In genomic region chr17:78214706-78215061, GRCh38 we compare ENCODE assay signal across 9 cellular contexts. TPM values are rescaled to one million over a fixed set of nuclear protein-coding genes. Genes with fewer than 3 reads are reported as not detected.
DNase-seq lines count a peak whose midpoint lies in the region; ATAC-seq and TF ChIP-seq lines count a peak whose summit lies in the region.
"Had no signal": no experiment of that assay in that cellular context is flagged by ENCODE, and none has a peak within 500 bp of the region (broad histone marks: within the 10 kb centered on the region; RNA-seq: fewer than 3 reads in every experiment).

No MANE protein-coding gene starts in this region.

- H3K27me3 ChIP-seq in cardiac muscle cell (no peaks in the 10 kb centered on the region), right cardiac atrium (ENCODE audit: control insufficient read depth, insufficient read depth) (no peaks in the 10 kb centered on the region), left lung (no peaks in the 10 kb centered on the region), upper lobe of left lung (no peaks in the 10 kb centered on the region)

- TF ChIP-seq POLR2A in upper lobe of left lung (IDR thresholded peaks at IDR 0.05) = no peak

- intact Hi-C loops in right cardiac atrium (cut with DNase I) (no loop called here), left lung (cut with DNase I) (no loop called here)

- ATAC-seq in right cardiac atrium = no peak
- no peak for ATAC-seq in activated naive CD4-positive, alpha-beta T cell treated with anti-CD3 and anti-CD28 coated beads, Interleukin-2, amount 50 U/mL, for 72 hours
- ATAC-seq in left lung = no peak
- ATAC-seq in upper lobe of left lung (ENCODE audit: low FRiP score in 2 of 2) = no peak

- H3K27ac ChIP-seq in cardiac muscle cell = peak overlapping the region; percentile 61
- no peak overlapping the region for H3K27ac ChIP-seq in right cardiac atrium (ENCODE audit: low read length)
- H3K27ac ChIP-seq in left lung = no peak overlapping the region
- H3K27ac ChIP-seq in upper lobe of left lung = no peak overlapping the region

- TF ChIP-seq CTCF in cardiac muscle cell (IDR thresholded peaks at IDR 0.05; ENCODE audit: low read depth, low read length) (no peak), left lung (IDR thresholded peaks at IDR 0.05) (no peak), upper lobe of left lung (IDR thresholded peaks at IDR 0.05) (no peak)

- peak overlapping the region; percentile 62 for H3K4me3 ChIP-seq in cardiac muscle cell
- no peak overlapping the region for H3K4me3 ChIP-seq in right cardiac atrium (ENCODE audit: low read length)
- H3K4me3 ChIP-seq in left lung = peak overlapping the region; percentile 46 to 48
- H3K4me3 ChIP-seq in upper lobe of left lung = peak overlapping the region in 3 of 4 donors; percentile 48 to 58 (median 50)

- no peak for DNase-seq in cardiac muscle cell (ENCODE audit: low read depth in 1 of 2, low spot score in 1 of 2)
- no peak for DNase-seq in right cardiac atrium
- no peak for DNase-seq in activated naive CD4-positive, alpha-beta T cell treated with anti-CD3 and anti-CD28 coated beads, Interleukin-2, amount 50 U/mL, for 72 hours (ENCODE audit: low spot score in 2 of 2)
- DNase-seq in left lung = no peak
- no peak for DNase-seq in upper lobe of left lung
- no peak for DNase-seq in DMS153 treated with DMSO at 0.1 percent for 48 hours (lab: John Stamatoyannopoulos, UW; ENCODE audit: unreplicated experiment)
- no peak for DNase-seq in T1000 (lab: John Stamatoyannopoulos, UW)
- DNase-seq in HCEC 1CT = no peak

- peaks cover 5% of the 10 kb centered on the region for H3K4me1 ChIP-seq in cardiac muscle cell (ENCODE audit: low read depth)
- H3K4me1 ChIP-seq in right cardiac atrium (ENCODE audit: control insufficient read depth, insufficient read depth, low read length) = no peaks in the 10 kb centered on the region
- peaks cover 4 to 20% of the 10 kb centered on the region in 2 donors for H3K4me1 ChIP-seq in left lung
- H3K4me1 ChIP-seq in upper lobe of left lung = peaks cover 6 to 13% (median 10%) of the 10 kb centered on the region in 4 donors

- H3K9me3 Mint-ChIP-seq in activated naive CD4-positive, alpha-beta T cell treated with anti-CD3 and anti-CD28 coated beads, Interleukin-2, amount 50 U/mL, for 72 hours = no peaks in the 10 kb centered on the region

- H3K9me3 ChIP-seq in cardiac muscle cell (ENCODE audit: low read depth) (no peaks in the 10 kb centered on the region), right cardiac atrium (ENCODE audit: control insufficient read depth, low read length) (no peaks in the 10 kb centered on the region), left lung (no peaks in the 10 kb centered on the region), upper lobe of left lung (no peaks in the 10 kb centered on the region)

- H3K36me3 ChIP-seq in cardiac muscle cell (no peaks in the 10 kb centered on the region), left lung (peaks cover 0 to 5% of the 10 kb centered on the region in 2 donors), upper lobe of left lung (no peaks in the 10 kb centered on the region)

- WGBS in right cardiac atrium = 15% methylated on average over 5 of the region's 5 CpGs
- WGBS in upper lobe of left lung, 2 donors = 14 to 21% methylated on average over 3 to 5 of the region's 5 CpGs

- no peak for TF ChIP-seq EP300 in upper lobe of left lung (IDR thresholded peaks at IDR 0.05)

- peaks cover 23 to 27% of the 10 kb centered on the region in 2 donors for H3K36me3 Mint-ChIP-seq in activated naive CD4-positive, alpha-beta T cell treated with anti-CD3 and anti-CD28 coated beads, Interleukin-2, amount 50 U/mL, for 72 hours

- peak overlapping the region; percentile 93 to 94 for H3K27ac Mint-ChIP-seq in activated naive CD4-positive, alpha-beta T cell treated with anti-CD3 and anti-CD28 coated beads, Interleukin-2, amount 50 U/mL, for 72 hours

RNA-seq across cellular contexts. Expression of gene BIRC5, which starts 0.6 kb away (rescaled TPM):
- total RNA-seq in cardiac muscle cell (15.0 and 65.2 TPM in 2 replicates), right cardiac atrium (1 to 10 TPM in 2 of 4 donors, under 1 TPM in 1, not detected in 1; 0.17 to 1.3 (median 1.1) TPM), left lung (10 to 100 TPM in 1 of 2 donors, 1 to 10 TPM in 1; 4.8 to 12.1 TPM), upper lobe of left lung (1 to 10 TPM in 5 of 6 donors, not detected in 1; 1.4 to 6.4 (median 3.5) TPM)
- polyA plus RNA-seq in cardiac muscle cell (17.7 and 112 TPM in 2 replicates), right cardiac atrium (0.29 TPM)
- total RNA-seq in activated naive CD4-positive, alpha-beta T cell treated with anti-CD3 and anti-CD28 coated beads, Interleukin-2, amount 50 U/mL, for 72 hours = 100 to 1,000 TPM in 1 of 2 donors, 10 to 100 TPM in 1; 87.4 to 106 TPM

RNA-seq across cellular contexts. Expression of gene TMEM235, which starts 16.7 kb away (rescaled TPM):
- total RNA-seq in cardiac muscle cell = 2.0 and 5.2 TPM in 2 replicates
- 1.7 and 2.3 TPM in 2 replicates for polyA plus RNA-seq in cardiac muscle cell
- not detected for total RNA-seq in right cardiac atrium
- not detected for polyA plus RNA-seq in right cardiac atrium
- total RNA-seq in activated naive CD4-positive, alpha-beta T cell treated with anti-CD3 and anti-CD28 coated beads, Interleukin-2, amount 50 U/mL, for 72 hours = not detected
- not detected for total RNA-seq in left lung
- total RNA-seq in upper lobe of left lung = not detected
- total RNA-seq: pulmonary artery endothelial cell had no signal

RNA-seq across cellular contexts. Expression of gene AFMID, which starts 27.5 kb away (rescaled TPM):
- 47.7 and 85.8 TPM in 2 replicates for total RNA-seq in cardiac muscle cell
- polyA plus RNA-seq in cardiac muscle cell = 23.6 and 40.1 TPM in 2 replicates
- total RNA-seq in right cardiac atrium = 10 to 100 TPM; 17.5 to 53.3 (median 37.2) TPM
- polyA plus RNA-seq in right cardiac atrium = 30.6 TPM
- total RNA-seq in activated naive CD4-positive, alpha-beta T cell treated with anti-CD3 and anti-CD28 coated beads, Interleukin-2, amount 50 U/mL, for 72 hours = 10 to 100 TPM; 27.1 to 60.6 TPM
- 10 to 100 TPM; 31.3 to 38.6 TPM for total RNA-seq in left lung
- total RNA-seq in upper lobe of left lung = 100 to 1,000 TPM in 1 of 6 donors, 10 to 100 TPM in 5; 30.5 to 265 (median 44.2) TPM

RNA-seq across cellular contexts. Expression of gene TK1, which starts 27.8 kb away (rescaled TPM):
- 21.1 and 35.4 TPM in 2 replicates for total RNA-seq in cardiac muscle cell
- polyA plus RNA-seq in cardiac muscle cell = 40.8 and 57.5 TPM in 2 replicates
- total RNA-seq in right cardiac atrium = 1 to 10 TPM in 2 of 4 donors, under 1 TPM in 2; 0.51 to 5.2 (median 1.9) TPM
- polyA plus RNA-seq in right cardiac atrium = 1.2 TPM
- total RNA-seq in activated naive CD4-positive, alpha-beta T cell treated with anti-CD3 and anti-CD28 coated beads, Interleukin-2, amount 50 U/mL, for 72 hours = 100 to 1,000 TPM; 129 to 234 TPM
- total RNA-seq in left lung = 10 to 100 TPM; 24.0 to 33.0 TPM
- 10 to 100 TPM in 3 of 6 donors, 1 to 10 TPM in 3; 2.8 to 16.0 (median 9.0) TPM for total RNA-seq in upper lobe of left lung

RNA-seq across cellular contexts. Expression of gene SYNGR2, which starts 46.3 kb away (rescaled TPM):
- total RNA-seq in cardiac muscle cell (107 and 126 TPM in 2 replicates), right cardiac atrium (10 to 100 TPM; 81.9 to 92.2 (median 83.9) TPM), left lung (100 to 1,000 TPM; 192 to 227 TPM), upper lobe of left lung (100 to 1,000 TPM; 110 to 265 (median 179) TPM)
- polyA plus RNA-seq in cardiac muscle cell (262 and 269 TPM in 2 replicates), right cardiac atrium (85.8 TPM)
- 10 to 100 TPM; 84.0 to 92.7 TPM for total RNA-seq in activated naive CD4-positive, alpha-beta T cell treated with anti-CD3 and anti-CD28 coated beads, Interleukin-2, amount 50 U/mL, for 72 hours
